In the genomic region with DNA sequence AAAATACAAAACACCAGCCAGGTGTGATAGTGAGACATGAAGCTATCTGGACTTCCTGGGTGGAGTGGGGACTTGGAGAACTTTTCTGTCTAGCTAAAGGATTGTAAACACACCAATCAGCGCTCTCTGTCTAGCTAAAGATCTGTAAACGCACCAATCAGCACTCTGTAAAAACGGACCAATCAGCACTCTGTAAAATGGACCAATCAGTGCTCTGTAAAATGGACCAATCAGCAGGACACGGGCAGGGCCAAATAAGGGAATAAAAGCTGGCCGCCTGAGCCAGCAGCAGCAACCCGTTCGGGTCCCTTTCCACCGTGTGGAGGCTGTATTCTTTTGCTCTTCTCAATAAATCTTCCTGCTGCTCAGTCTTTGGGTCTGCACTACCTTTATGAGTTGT, we compare ENCODE assay signal across 3 cellular contexts.
TF ChIP-seq lines count a peak whose summit lies in the region.
"Not testable (repeated sequence)": the region's sequence is repeated elsewhere in the genome, so short reads cannot be mapped to it uniquely, and the experiment has no call there.

No MANE protein-coding gene starts in this region.

TF ChIP-seq in HEK293, 187 proteins besides CTCF, POLR2A, EP300 and RAD21:
- 0 out of 2 replicates have a peak, but pooled peaks have one; percentile 10 for TF ChIP-seq SP2 (tag by site-specific recombination; IDR thresholded peaks at IDR 0.05)

TF ChIP-seq in K562, 482 proteins besides CTCF, POLR2A, EP300 and RAD21:
- TF ChIP-seq ZNF316 (IDR thresholded peaks at IDR 0.05), result peak; percentile 47; the same call in 1 of the 2 replicates
- TF ChIP-seq SRF (CRISPR knock-in tag; IDR thresholded peaks at IDR 0.05), result peak in 1 of 2 experiments; percentile 86; a peak in 1 of 4 replicates
- TF ChIP-seq CC2D1A (IDR thresholded peaks at IDR 0.05), result peak; percentile 54; the same call in 1 of the 2 replicates
- TF ChIP-seq NFYB (IDR thresholded peaks at IDR 0.05; ENCODE audit: extremely low read depth, insufficient read length), result peak; percentile 72

TF ChIP-seq in HepG2, 621 proteins besides CTCF, POLR2A, EP300 and RAD21:
- peak in 1 of 2 experiments; percentile 40; a peak in 1 of 4 replicates for TF ChIP-seq MAFK (conservative IDR thresholded peaks at IDR 0.05 in 1 of 2, IDR thresholded peaks at IDR 0.05 in 1 of 2; ENCODE audit: low read length in 2 of 2)
- TF ChIP-seq NFYC (CRISPR knock-in tag; IDR thresholded peaks at IDR 0.05), result peak; percentile 71
- peak; percentile 31; the same call in 1 of the 2 replicates for TF ChIP-seq MAFF (IDR thresholded peaks at IDR 0.05; ENCODE audit: low read depth, low read length)
- peak; percentile 88 for TF ChIP-seq SRF (IDR thresholded peaks at IDR 0.05; ENCODE audit: low read depth, low read length)
- TF ChIP-seq, protein P1, sequence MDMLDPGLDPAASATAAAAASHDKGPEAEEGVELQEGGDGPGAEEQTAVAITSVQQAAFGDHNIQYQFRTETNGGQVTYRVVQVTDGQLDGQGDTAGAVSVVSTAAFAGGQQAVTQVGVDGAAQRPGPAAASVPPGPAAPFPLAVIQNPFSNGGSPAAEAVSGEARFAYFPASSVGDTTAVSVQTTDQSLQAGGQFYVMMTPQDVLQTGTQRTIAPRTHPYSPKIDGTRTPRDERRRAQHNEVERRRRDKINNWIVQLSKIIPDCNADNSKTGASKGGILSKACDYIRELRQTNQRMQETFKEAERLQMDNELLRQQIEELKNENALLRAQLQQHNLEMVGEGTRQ (IDR thresholded peaks at IDR 0.05; ENCODE audit: low read depth, low read length), result not testable (repeated sequence)
- TF ChIP-seq, protein P1 (CRISPR knock-in tag; IDR thresholded peaks at IDR 0.05; ENCODE audit: borderline replicate concordance), result peak; percentile 17; the same call in 1 of the 2 replicates
- TF ChIP-seq NFYB (CRISPR knock-in tag; IDR thresholded peaks at IDR 0.05), result peak; percentile 73
- peak; percentile 63 for TF ChIP-seq ZMYM4 (CRISPR knock-in tag; IDR thresholded peaks at IDR 0.05)
